Comparison of ENCODE assay signal across 9 cellular contexts in genomic region chr11:116787436-116787785, GRCh38. TPM values are rescaled to one million over a fixed set of nuclear protein-coding genes. Genes with fewer than 3 reads are reported as not detected.
A peak's percentile ranks its signal among the peaks of the same experiment; 100 is the strongest.
DNase-seq lines count a peak whose midpoint lies in the region; ATAC-seq and TF ChIP-seq lines count a peak whose summit lies in the region.
"Had no signal": no experiment of that assay in that cellular context is flagged by ENCODE, and none has a peak within 500 bp of the region (broad histone marks: within the 10 kb centered on the region; RNA-seq: fewer than 3 reads in every experiment).

No MANE protein-coding gene starts in this region.

- no peak for TF ChIP-seq POLR2A in gastroesophageal sphincter (IDR thresholded peaks at IDR 0.05)

- no peak for TF ChIP-seq RAD21 in SK-N-SH (IDR thresholded peaks at IDR 0.05; ENCODE audit: low read length)

- peaks cover 21% of the 10 kb centered on the region for H3K4me1 Mint-ChIP-seq in T-helper 2 cell treated with Interferon-gamma antibody and Interleukin-4, amounts not matched to agents 5 μg/mL and 100 μg/mL, for 36 hours (ENCODE audit: low read depth)

- H3K27ac Mint-ChIP-seq in T-helper 2 cell treated with Interferon-gamma antibody and Interleukin-4, amounts not matched to agents 5 μg/mL and 100 μg/mL, for 36 hours = peak overlapping the region; percentile 90

- H3K36me3 ChIP-seq in SK-N-SH (replicated peaks in 1 of 2; ENCODE audit: control insufficient read depth in 1 of 2, insufficient read depth in 2 of 2, low read length in 1 of 2) (peaks cover 39 to 43% of the 10 kb centered on the region in 2 experiments), gastroesophageal sphincter (peaks cover 4 to 41% of the 10 kb centered on the region in 2 donors), skeletal muscle satellite cell (ENCODE audit: insufficient read depth, low read length) (peaks cover 44% of the 10 kb centered on the region)

- peaks cover 0 to 20% of the 10 kb centered on the region in 2 experiments; a peak in 2 of 4 replicates for H3K4me1 ChIP-seq in SK-N-SH (ENCODE audit: control insufficient read depth in 1 of 2, insufficient read depth in 2 of 2, low read depth in 1 of 2, low read length in 1 of 2)
- peaks cover 0 to 36% (median 17%) of the 10 kb centered on the region in 3 donors for H3K4me1 ChIP-seq in gastroesophageal sphincter
- H3K4me1 ChIP-seq in skeletal muscle satellite cell (ENCODE audit: control insufficient read depth, insufficient read depth, low read length) = peaks cover 37% of the 10 kb centered on the region

- 1% methylated on average over 11 of the region's 15 CpGs for WGBS in SK-N-SH (ENCODE audit: low lambda C conversion rate)
- WGBS in gastroesophageal sphincter (ENCODE audit: low coverage in 1 of 2), 2 donors = 0% methylated on average over 5 to 11 of the region's 15 CpGs

- peak overlapping the region; percentile 91 for H3K4me3 Mint-ChIP-seq in T-helper 2 cell treated with Interferon-gamma antibody and Interleukin-4, amounts not matched to agents 5 μg/mL and 100 μg/mL, for 36 hours

- peaks cover 27% of the 10 kb centered on the region for H3K79me2 ChIP-seq in SK-N-SH (ENCODE audit: insufficient read depth)

- H3K27me3 ChIP-seq in SK-N-SH (ENCODE audit: insufficient read depth) = no peaks in the 10 kb centered on the region
- no peaks in the 10 kb centered on the region for H3K27me3 ChIP-seq in gastroesophageal sphincter
- no peaks in the 10 kb centered on the region for H3K27me3 ChIP-seq in skeletal muscle satellite cell (ENCODE audit: control insufficient read depth, insufficient read depth, low read length)

- TF ChIP-seq EP300 in SK-N-SH (IDR thresholded peaks at IDR 0.05; ENCODE audit: borderline replicate concordance in 1 of 2, low read depth in 1 of 2, low read length in 1 of 2) (no peak), gastroesophageal sphincter (IDR thresholded peaks at IDR 0.05) (no peak)

- TF ChIP-seq CTCF in SK-N-SH (IDR thresholded peaks at IDR 0.05) = no peak
- no peak for TF ChIP-seq CTCF in gastroesophageal sphincter (IDR thresholded peaks at IDR 0.05)

- H3F3A ChIP-seq in SK-N-SH (replicated peaks; ENCODE audit: insufficient read depth) = no peaks in the 10 kb centered on the region

- H3K36me3 Mint-ChIP-seq in T-helper 2 cell treated with Interferon-gamma antibody and Interleukin-4, amounts not matched to agents 5 μg/mL and 100 μg/mL, for 36 hours (ENCODE audit: low read depth) = peaks cover 42% of the 10 kb centered on the region

- no peak for DNase-seq in T-helper 2 cell treated with Interferon-gamma antibody and Interleukin-4, amounts not matched to agents 5 μg/mL and 100 μg/mL, for 36 hours (ENCODE audit: low spot score)
- DNase-seq in T-helper 2 cell (no peak), SK-N-SH (no peak), NCI-H2227 (lab: John Stamatoyannopoulos, UW; ENCODE audit: unreplicated experiment) (no peak), COLO668 (lab: John Stamatoyannopoulos, UW; ENCODE audit: unreplicated experiment) (no peak)

- H3K9me3 Mint-ChIP-seq in T-helper 2 cell treated with Interferon-gamma antibody and Interleukin-4, amounts not matched to agents 5 μg/mL and 100 μg/mL, for 36 hours = no peaks in the 10 kb centered on the region

- H2AFZ ChIP-seq in SK-N-SH (ENCODE audit: low read depth) = peak overlapping the region; percentile 98

- H3K9me3 ChIP-seq in SK-N-SH (no peaks in the 10 kb centered on the region), gastroesophageal sphincter (no peaks in the 10 kb centered on the region), skeletal muscle satellite cell (replicated peaks; ENCODE audit: low read length) (no peaks in the 10 kb centered on the region)

- no peak for ATAC-seq in gastroesophageal sphincter
- ATAC-seq in HG03520 (IDR thresholded peaks at IDR 0.05; ENCODE audit: unreplicated experiment) = no peak

- no peaks in the 10 kb centered on the region for H4K20me1 ChIP-seq in SK-N-SH (ENCODE audit: insufficient read depth)

- no peaks in the 10 kb centered on the region for H3K9me2 ChIP-seq in SK-N-SH

- peak overlapping the region; percentile 75 to 93 for H3K4me3 ChIP-seq in SK-N-SH (ENCODE audit: low read depth in 2 of 2, low read length in 1 of 2)
- H3K4me3 ChIP-seq in gastroesophageal sphincter = peak overlapping the region; percentile 70 to 99
- peak overlapping the region; percentile 77 for H3K4me3 ChIP-seq in skeletal muscle satellite cell (ENCODE audit: low read length)

- H3K27me3 Mint-ChIP-seq in T-helper 2 cell treated with Interferon-gamma antibody and Interleukin-4, amounts not matched to agents 5 μg/mL and 100 μg/mL, for 36 hours (ENCODE audit: low read depth) = no peaks in the 10 kb centered on the region

- CTCF ChIA-PET in SK-N-SH (lab: Yijun Ruan, JAX) = interaction anchor here (0.7 to 11.4 kb wide), 11 partner anchors 10 to 440 kb away, joined by 3 to 268 read pairs (median 4); partner anchors contain the start of genes APOA4, APOC3, BUD13 and SIK3

- POLR2A ChIA-PET in SK-N-SH (lab: Yijun Ruan, JAX) = interaction anchor here (0.7 to 1.7 kb wide), 4 partner anchors 14 to 357 kb away, joined by 3 to 8 read pairs (median 4); partner anchors contain the start of genes APOA1 and PAFAH1B2

- peak overlapping the region; percentile 47 to 58; a peak in 3 of 4 replicates for H3K27ac ChIP-seq in SK-N-SH (ENCODE audit: low read depth in 2 of 2, low read length in 1 of 2)
- peak overlapping the region; percentile 78 to 91 (median 90) for H3K27ac ChIP-seq in gastroesophageal sphincter

- peak overlapping the region; percentile 88 for H3K4me2 ChIP-seq in SK-N-SH
- peak overlapping the region; percentile 94 for H3K4me2 ChIP-seq in skeletal muscle satellite cell (ENCODE audit: low read length)

- H3K9ac ChIP-seq in SK-N-SH = peak overlapping the region; percentile 90
- H3K9ac ChIP-seq in skeletal muscle satellite cell (ENCODE audit: low read depth, low read length) = peak overlapping the region; percentile 86

TF ChIP-seq in SK-N-SH, 30 proteins besides CTCF, POLR2A, EP300 and RAD21 (continues in another document):
- TF ChIP-seq FOSL2 (IDR thresholded peaks at IDR 0.05; ENCODE audit: borderline replicate concordance, low read depth) (no peak), MEF2A (IDR thresholded peaks at IDR 0.05; ENCODE audit: borderline replicate concordance, low read depth) (no peak), SIN3A (IDR thresholded peaks at IDR 0.05; ENCODE audit: borderline replicate concordance, low read depth, low read length) (no peak), FOXM1 (IDR thresholded peaks at IDR 0.05; ENCODE audit: low read depth) (no peak), POLR2AphosphoS5 (IDR thresholded peaks at IDR 0.05; ENCODE audit: low read depth, low read length) (no peak), RCOR1 (IDR thresholded peaks at IDR 0.05; ENCODE audit: low read length) (no peak), GATA2 (CRISPR knock-in tag; IDR thresholded peaks at IDR 0.05) (no peak), JUND (IDR thresholded peaks at IDR 0.05) (no peak)
- TF ChIP-seq, protein P1, sequence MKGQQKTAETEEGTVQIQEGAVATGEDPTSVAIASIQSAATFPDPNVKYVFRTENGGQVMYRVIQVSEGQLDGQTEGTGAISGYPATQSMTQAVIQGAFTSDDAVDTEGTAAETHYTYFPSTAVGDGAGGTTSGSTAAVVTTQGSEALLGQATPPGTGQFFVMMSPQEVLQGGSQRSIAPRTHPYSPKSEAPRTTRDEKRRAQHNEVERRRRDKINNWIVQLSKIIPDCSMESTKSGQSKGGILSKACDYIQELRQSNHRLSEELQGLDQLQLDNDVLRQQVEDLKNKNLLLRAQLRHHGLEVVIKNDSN (IDR thresholded peaks at IDR 0.05; ENCODE audit: borderline replicate concordance, low read depth) = no peak
- TF ChIP-seq, protein P2, sequence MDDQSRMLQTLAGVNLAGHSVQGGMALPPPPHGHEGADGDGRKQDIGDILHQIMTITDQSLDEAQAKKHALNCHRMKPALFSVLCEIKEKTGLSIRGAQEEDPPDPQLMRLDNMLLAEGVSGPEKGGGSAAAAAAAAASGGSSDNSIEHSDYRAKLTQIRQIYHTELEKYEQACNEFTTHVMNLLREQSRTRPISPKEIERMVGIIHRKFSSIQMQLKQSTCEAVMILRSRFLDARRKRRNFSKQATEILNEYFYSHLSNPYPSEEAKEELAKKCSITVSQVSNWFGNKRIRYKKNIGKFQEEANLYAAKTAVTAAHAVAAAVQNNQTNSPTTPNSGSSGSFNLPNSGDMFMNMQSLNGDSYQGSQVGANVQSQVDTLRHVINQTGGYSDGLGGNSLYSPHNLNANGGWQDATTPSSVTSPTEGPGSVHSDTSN (IDR thresholded peaks at IDR 0.05) = no peak

RNA-seq across cellular contexts. Expression of gene ZPR1, which starts 0.4 kb away (rescaled TPM):
- polyA plus RNA-seq in SK-N-SH (2012; rRNA removed) = 52.4 and 69.2 TPM in 2 replicates
- polyA plus RNA-seq in SK-N-SH (2012; cell fraction: cytosol; rRNA removed) = 66.4 and 72.4 TPM in 2 replicates
- polyA plus RNA-seq in SK-N-SH (2012; cell fraction: nucleus; rRNA removed) = 39.0 and 68.7 TPM in 2 replicates
- total RNA-seq in gastroesophageal sphincter = 10 to 100 TPM; 18.1 to 45.9 (median 39.2) TPM
- total RNA-seq in skeletal muscle satellite cell (2012; rRNA removed) = 40.8 and 42.3 TPM in 2 replicates

RNA-seq across cellular contexts. Expression of gene APOA5, which starts 4.3 kb away (rescaled TPM):
- polyA plus RNA-seq in SK-N-SH (2012; rRNA removed) = not detected in 2 replicates
- not detected in 2 replicates for polyA plus RNA-seq in SK-N-SH (2012; cell fraction: cytosol; rRNA removed)
- polyA plus RNA-seq in SK-N-SH (2012; cell fraction: nucleus; rRNA removed) = not detected in 2 replicates
- not detected for total RNA-seq in gastroesophageal sphincter
- total RNA-seq in skeletal muscle satellite cell (2012; rRNA removed) = not detected in 2 replicates
- total RNA-seq: Daoy had no signal

RNA-seq across cellular contexts. Expression of gene BUD13, which starts 14.6 kb away (rescaled TPM):
- polyA plus RNA-seq in SK-N-SH (2012; rRNA removed) = 15.5 and 15.9 TPM in 2 replicates
- polyA plus RNA-seq in SK-N-SH (2012; cell fraction: cytosol; rRNA removed) = 14.7 and 17.3 TPM in 2 replicates
- 20.6 and 23.7 TPM in 2 replicates for polyA plus RNA-seq in SK-N-SH (2012; cell fraction: nucleus; rRNA removed)
- 10 to 100 TPM; 13.5 to 17.3 (median 15.8) TPM for total RNA-seq in gastroesophageal sphincter
- total RNA-seq in skeletal muscle satellite cell (2012; rRNA removed) = 9.9 and 11.8 TPM in 2 replicates

RNA-seq across cellular contexts. Expression of gene APOA4, which starts 35.7 kb away (rescaled TPM):
- not detected in 2 replicates for polyA plus RNA-seq in SK-N-SH (2012; rRNA removed)
- not detected in 2 replicates for polyA plus RNA-seq in SK-N-SH (2012; cell fraction: cytosol; rRNA removed)
- not detected in 2 replicates for polyA plus RNA-seq in SK-N-SH (2012; cell fraction: nucleus; rRNA removed)
- total RNA-seq in gastroesophageal sphincter = under 1 TPM in 1 of 4 donors, not detected in 3; 0.19 TPM
- total RNA-seq in skeletal muscle satellite cell (2012; rRNA removed) = not detected in 2 replicates
- total RNA-seq: Daoy had no signal

RNA-seq across cellular contexts. Expression of gene APOC3, which starts 42.3 kb away (rescaled TPM):
- polyA plus RNA-seq in SK-N-SH (2012; rRNA removed) = not detected in 2 replicates
- 8.5 TPM in 1 of 2 replicates, not detected in the other for polyA plus RNA-seq in SK-N-SH (2012; cell fraction: cytosol; rRNA removed)
- polyA plus RNA-seq in SK-N-SH (2012; cell fraction: nucleus; rRNA removed) = 0.51 TPM in 1 of 2 replicates, not detected in the other
- 1 to 10 TPM in 1 of 4 donors, not detected in 3; 1.1 TPM for total RNA-seq in gastroesophageal sphincter
- total RNA-seq in skeletal muscle satellite cell (2012; rRNA removed) = 0.76 TPM in 1 of 2 replicates, not detected in the other
- total RNA-seq: Daoy had no signal
